ENCODE assay signal across 17 cellular contexts in genomic region chr7:44689427-44689826, GRCh38. TPM values are rescaled to one million over a fixed set of nuclear protein-coding genes. Genes with fewer than 3 reads are reported as not detected.
DNase-seq lines count a peak whose midpoint lies in the region; ATAC-seq and TF ChIP-seq lines count a peak whose summit lies in the region.
"Had no signal": no experiment of that assay in that cellular context is flagged by ENCODE, and none has a peak within 500 bp of the region (broad histone marks: within the 10 kb centered on the region; RNA-seq: fewer than 3 reads in every experiment).

No MANE protein-coding gene starts in this region.

- no peaks in the 10 kb centered on the region for H3K9me3 Mint-ChIP-seq in activated T-cell treated with anti-CD3 and anti-CD28 coated beads, Interleukin-2, amount 50 U/mL, for 72 hours
- no peaks in the 10 kb centered on the region for H3K9me3 Mint-ChIP-seq in activated T-cell treated with anti-CD3 and anti-CD28 coated beads, Interleukin-2, amount 50 U/mL, for 4 hours
- H3K9me3 Mint-ChIP-seq: CD4-positive, alpha-beta T cell; CD8-positive, alpha-beta memory T cell had no signal

- TF ChIP-seq CTCF in HEK293 (tag by site-specific recombination; IDR thresholded peaks at IDR 0.05) (no peak), spleen (IDR thresholded peaks at IDR 0.05 in 8 of 11, conservative IDR thresholded peaks at IDR 0.05 in 3 of 11) (no peak)

- H3K9me3 ChIP-seq in HEK293 (ENCODE audit: control insufficient read depth, insufficient read depth, low read depth, low read length) (no peaks in the 10 kb centered on the region), T-helper 17 cell (ENCODE audit: control insufficient read depth, low read length, poor library complexity, severe bottlenecking) (no peaks in the 10 kb centered on the region), spleen (no peaks in the 10 kb centered on the region)
- H3K9me3 ChIP-seq: BLaER1 had no signal

- H3K4me3 ChIP-seq in HEK293 (ENCODE audit: low read depth, low read length) (no peak overlapping the region), spleen (no peak overlapping the region)
- H3K4me3 ChIP-seq: BLaER1, GM23248 had no signal

- no peak for DNase-seq in activated T-cell treated with anti-CD3 and anti-CD28 coated beads, Interleukin-2, amount 50 U/mL, for 72 hours
- no peak for DNase-seq in activated T-cell treated with anti-CD3 and anti-CD28 coated beads, Interleukin-2, amount 50 U/mL, for 4 hours
- no peak for DNase-seq in T-helper 17 cell
- DNase-seq in spleen, result peak; percentile 1
- DNase-seq in SW 1271 (lab: John Stamatoyannopoulos, UW), result no peak
- DNase-seq: CD4-positive, alpha-beta T cell; CD8-positive, alpha-beta memory T cell; DMS 273 treated with DMSO at 0.1 percent for 48 hours; DND-41; GM23248; H7; HCEC 1CT had no signal

- no peaks in the 10 kb centered on the region for H3K4me1 Mint-ChIP-seq in activated T-cell treated with anti-CD3 and anti-CD28 coated beads, Interleukin-2, amount 50 U/mL, for 72 hours (ENCODE audit: low read depth)
- peaks cover 3% of the 10 kb centered on the region for H3K4me1 Mint-ChIP-seq in activated T-cell treated with anti-CD3 and anti-CD28 coated beads, Interleukin-2, amount 50 U/mL, for 4 hours (ENCODE audit: low read depth)
- no peaks in the 10 kb centered on the region for H3K4me1 Mint-ChIP-seq in T-helper 17 cell
- H3K4me1 Mint-ChIP-seq: B cell had no signal

- H3K27me3 ChIP-seq in spleen (replicated peaks in 1 of 7), result no peaks in the 10 kb centered on the region
- H3K27me3 ChIP-seq: BLaER1 had no signal

- H3K4me3 Mint-ChIP-seq in activated T-cell treated with anti-CD3 and anti-CD28 coated beads, Interleukin-2, amount 50 U/mL, for 72 hours, result no peak overlapping the region
- no peak overlapping the region for H3K4me3 Mint-ChIP-seq in activated T-cell treated with anti-CD3 and anti-CD28 coated beads, Interleukin-2, amount 50 U/mL, for 4 hours
- H3K4me3 Mint-ChIP-seq in T-helper 17 cell, result no peak overlapping the region
- H3K4me3 Mint-ChIP-seq: B cell; CD4-positive, alpha-beta T cell; CD8-positive, alpha-beta memory T cell had no signal

- H3K27ac Mint-ChIP-seq in activated T-cell treated with anti-CD3 and anti-CD28 coated beads, Interleukin-2, amount 50 U/mL, for 72 hours, result peak overlapping the region; percentile 58
- peak overlapping the region; percentile 27 for H3K27ac Mint-ChIP-seq in T-helper 17 cell
- H3K27ac Mint-ChIP-seq: B cell; CD4-positive, alpha-beta T cell had no signal

- CTCF ChIA-PET in HEK293 (lab: Yijun Ruan, JAX), result no interaction called here

- H3K4me1 ChIP-seq in HEK293 (ENCODE audit: control insufficient read depth, insufficient read depth, low read length), result no peaks in the 10 kb centered on the region
- no peaks in the 10 kb centered on the region for H3K4me1 ChIP-seq in spleen
- H3K4me1 ChIP-seq: BLaER1 had no signal

- no peak overlapping the region for H3K27ac ChIP-seq in HEK293 (ENCODE audit: extremely low read depth, low read depth, low read length)
- H3K27ac ChIP-seq in spleen, result no peak overlapping the region
- H3K27ac ChIP-seq: BLaER1, C4-2B, GM23248 had no signal

- intact Hi-C loops in spleen (cut with DNase I; ENCODE audit: low total_unique reads), result no loop called here

- ATAC-seq in activated T-cell treated with anti-CD3 and anti-CD28 coated beads, Interleukin-2, amount 50 U/mL, for 72 hours (replicated peaks in 1 of 2), result no peak
- no peak for ATAC-seq in activated T-cell treated with anti-CD3 and anti-CD28 coated beads, Interleukin-2, amount 50 U/mL, for 4 hours
- ATAC-seq in T-helper 17 cell, result no peak
- ATAC-seq in GM18511 (IDR thresholded peaks at IDR 0.05; ENCODE audit: unreplicated experiment), result no peak

- 93 to 99% (median 97%) methylated on average over 2 of the region's 2 CpGs for WGBS in spleen, 5 donors

- H3K36me3 ChIP-seq in HEK293 (ENCODE audit: control insufficient read depth in 2 of 2, insufficient read depth in 1 of 2, low read length in 2 of 2), result peaks cover 0 to 13% of the 10 kb centered on the region in 2 experiments; a peak in 2 of 3 replicates
- peaks cover 0 to 95% (median 32%) of the 10 kb centered on the region in 6 donors for H3K36me3 ChIP-seq in spleen

- peaks cover 5 to 23% of the 10 kb centered on the region in 2 donors for H3K36me3 Mint-ChIP-seq in activated T-cell treated with anti-CD3 and anti-CD28 coated beads, Interleukin-2, amount 50 U/mL, for 72 hours (ENCODE audit: insufficient read depth in 2 of 2)
- H3K36me3 Mint-ChIP-seq in activated T-cell treated with anti-CD3 and anti-CD28 coated beads, Interleukin-2, amount 50 U/mL, for 4 hours (ENCODE audit: insufficient read depth), result peaks cover 16% of the 10 kb centered on the region
- H3K36me3 Mint-ChIP-seq in T-helper 17 cell (ENCODE audit: low read depth), result no peaks in the 10 kb centered on the region

- POLR2A ChIA-PET in HEK293 (lab: Yijun Ruan, JAX), result interaction anchor here (0.6 to 0.7 kb wide), 2 partner anchors 63 to 116 kb away, joined by 4 to 9 read pairs; partner anchors contain the start of gene DDX56

- no peak for TF ChIP-seq POLR2A in spleen (IDR thresholded peaks at IDR 0.05)

- H3K27me3 Mint-ChIP-seq in activated T-cell treated with anti-CD3 and anti-CD28 coated beads, Interleukin-2, amount 50 U/mL, for 72 hours (ENCODE audit: low read depth), result no peaks in the 10 kb centered on the region
- no peaks in the 10 kb centered on the region for H3K27me3 Mint-ChIP-seq in activated T-cell treated with anti-CD3 and anti-CD28 coated beads, Interleukin-2, amount 50 U/mL, for 4 hours (ENCODE audit: low read depth)
- no peaks in the 10 kb centered on the region for H3K27me3 Mint-ChIP-seq in T-helper 17 cell
- H3K27me3 Mint-ChIP-seq: B cell; CD4-positive, alpha-beta T cell; CD8-positive, alpha-beta memory T cell had no signal

TF ChIP-seq in HEK293, 187 proteins besides CTCF, POLR2A, EP300 and RAD21 (continues in another document):
- TF ChIP-seq, protein P1, sequence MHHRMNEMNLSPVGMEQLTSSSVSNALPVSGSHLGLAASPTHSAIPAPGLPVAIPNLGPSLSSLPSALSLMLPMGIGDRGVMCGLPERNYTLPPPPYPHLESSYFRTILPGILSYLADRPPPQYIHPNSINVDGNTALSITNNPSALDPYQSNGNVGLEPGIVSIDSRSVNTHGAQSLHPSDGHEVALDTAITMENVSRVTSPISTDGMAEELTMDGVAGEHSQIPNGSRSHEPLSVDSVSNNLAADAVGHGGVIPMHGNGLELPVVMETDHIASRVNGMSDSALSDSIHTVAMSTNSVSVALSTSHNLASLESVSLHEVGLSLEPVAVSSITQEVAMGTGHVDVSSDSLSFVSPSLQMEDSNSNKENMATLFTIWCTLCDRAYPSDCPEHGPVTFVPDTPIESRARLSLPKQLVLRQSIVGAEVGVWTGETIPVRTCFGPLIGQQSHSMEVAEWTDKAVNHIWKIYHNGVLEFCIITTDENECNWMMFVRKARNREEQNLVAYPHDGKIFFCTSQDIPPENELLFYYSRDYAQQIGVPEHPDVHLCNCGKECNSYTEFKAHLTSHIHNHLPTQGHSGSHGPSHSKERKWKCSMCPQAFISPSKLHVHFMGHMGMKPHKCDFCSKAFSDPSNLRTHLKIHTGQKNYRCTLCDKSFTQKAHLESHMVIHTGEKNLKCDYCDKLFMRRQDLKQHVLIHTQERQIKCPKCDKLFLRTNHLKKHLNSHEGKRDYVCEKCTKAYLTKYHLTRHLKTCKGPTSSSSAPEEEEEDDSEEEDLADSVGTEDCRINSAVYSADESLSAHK (tag by site-specific recombination; IDR thresholded peaks at IDR 0.05), result no peak
- TF ChIP-seq ZNF48 (tag by site-specific recombination; IDR thresholded peaks at IDR 0.05) (no peak), ZFP37 (tag by site-specific recombination; IDR thresholded peaks at IDR 0.05) (no peak), ZNF416 (tag by site-specific recombination; IDR thresholded peaks at IDR 0.05) (no peak), MYNN (tag by site-specific recombination; IDR thresholded peaks at IDR 0.05; ENCODE audit: borderline replicate concordance) (no peak), ZNF140 (tag by site-specific recombination; IDR thresholded peaks at IDR 0.05) (no peak), ZNF362 (tag by site-specific recombination; IDR thresholded peaks at IDR 0.05) (0 out of 2 replicates have a peak, but pooled peaks have one; percentile 2), ZNF19 (tag by site-specific recombination; IDR thresholded peaks at IDR 0.05; ENCODE audit: low read depth) (no peak), ZNF791 (tag by site-specific recombination; IDR thresholded peaks at IDR 0.05) (no peak), ZNF223 (tag by site-specific recombination; IDR thresholded peaks at IDR 0.05) (no peak), ZFHX2 (tag by site-specific recombination; conservative IDR thresholded peaks at IDR 0.05) (no peak)
- TF ChIP-seq, protein P2, sequence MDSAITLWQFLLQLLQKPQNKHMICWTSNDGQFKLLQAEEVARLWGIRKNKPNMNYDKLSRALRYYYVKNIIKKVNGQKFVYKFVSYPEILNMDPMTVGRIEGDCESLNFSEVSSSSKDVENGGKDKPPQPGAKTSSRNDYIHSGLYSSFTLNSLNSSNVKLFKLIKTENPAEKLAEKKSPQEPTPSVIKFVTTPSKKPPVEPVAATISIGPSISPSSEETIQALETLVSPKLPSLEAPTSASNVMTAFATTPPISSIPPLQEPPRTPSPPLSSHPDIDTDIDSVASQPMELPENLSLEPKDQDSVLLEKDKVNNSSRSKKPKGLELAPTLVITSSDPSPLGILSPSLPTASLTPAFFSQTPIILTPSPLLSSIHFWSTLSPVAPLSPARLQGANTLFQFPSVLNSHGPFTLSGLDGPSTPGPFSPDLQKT (IDR thresholded peaks at IDR 0.05; ENCODE audit: borderline replicate concordance, low read depth, low read length), result no peak

RNA-seq across cellular contexts. Expression of gene ZMIZ2, which starts 59.2 kb away (rescaled TPM):
- 100 to 1,000 TPM; 101 to 113 TPM for total RNA-seq in activated T-cell treated with anti-CD3 and anti-CD28 coated beads, Interleukin-2, amount 50 U/mL, for 72 hours
- 100 to 1,000 TPM; 109 to 137 (median 118) TPM for total RNA-seq in activated T-cell treated with anti-CD3 and anti-CD28 coated beads, Interleukin-2, amount 50 U/mL, for 4 hours
- 100 to 1,000 TPM; 117 to 171 TPM for total RNA-seq in T-helper 17 cell
- total RNA-seq in spleen, result 100 to 1,000 TPM in 4 of 7 donors, 10 to 100 TPM in 3; 35.6 to 160 (median 125) TPM
- polyA plus RNA-seq in spleen, result 10 to 100 TPM; 27.7 to 95.7 (median 64.5) TPM
